1 cellular context compared by ENCODE assay signal in the genomic region with DNA sequence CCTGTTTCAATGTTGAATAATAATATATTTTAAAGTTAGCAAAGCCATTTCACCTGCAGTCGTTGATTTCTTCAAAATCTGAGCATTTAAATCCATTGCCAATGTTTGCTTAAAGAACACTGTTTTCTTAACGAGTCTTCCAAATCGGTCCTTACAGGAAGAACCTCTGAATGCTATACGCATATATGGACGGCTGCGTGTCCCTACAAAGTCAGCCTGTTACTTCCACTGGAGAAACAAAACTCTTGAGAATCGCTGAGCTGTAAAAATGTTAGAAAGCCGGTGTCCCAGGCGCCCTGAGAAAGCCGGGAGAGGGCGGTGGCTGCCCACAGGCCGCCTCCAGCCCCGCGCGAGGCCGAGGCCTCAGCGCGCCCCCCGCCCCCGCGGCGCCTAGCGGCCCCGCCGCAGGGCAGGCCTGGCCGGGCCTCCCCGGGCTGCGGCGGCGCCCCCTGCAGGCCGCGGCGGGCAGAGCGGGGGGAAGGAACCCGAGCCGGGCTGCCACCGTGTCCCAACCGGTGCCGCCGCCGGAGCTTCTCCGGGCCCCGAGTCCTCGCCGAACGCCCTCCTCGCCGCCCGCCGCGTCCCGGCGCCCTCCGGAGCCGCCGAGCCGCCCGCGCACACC.
TF ChIP-seq lines count a peak whose summit lies in the region.

Gene FHIP2A, plus strand, starts transcription at position 488 of the 622 bp plus-strand sequence. CDS start 299 bp downstream, outside the sequence.

TF ChIP-seq in HepG2, 621 proteins besides CTCF, POLR2A, EP300 and RAD21 (continued from another document and continues in another):
- no peak for TF ChIP-seq PRPF4 (IDR thresholded peaks at IDR 0.05; ENCODE audit: low read depth, low read length, poor library complexity, severe bottlenecking)
- TF ChIP-seq SALL2 (CRISPR knock-in tag; IDR thresholded peaks at IDR 0.05) = peak; percentile 47; the same call in 1 of the 2 replicates
- no peak for TF ChIP-seq ZNF124 (CRISPR knock-in tag; IDR thresholded peaks at IDR 0.05)
- TF ChIP-seq KDM5B (CRISPR knock-in tag; IDR thresholded peaks at IDR 0.05; ENCODE audit: borderline replicate concordance) = no peak
- no peak for TF ChIP-seq ZNF609 (CRISPR knock-in tag; IDR thresholded peaks at IDR 0.05; ENCODE audit: borderline replicate concordance)
- TF ChIP-seq, protein P1, sequence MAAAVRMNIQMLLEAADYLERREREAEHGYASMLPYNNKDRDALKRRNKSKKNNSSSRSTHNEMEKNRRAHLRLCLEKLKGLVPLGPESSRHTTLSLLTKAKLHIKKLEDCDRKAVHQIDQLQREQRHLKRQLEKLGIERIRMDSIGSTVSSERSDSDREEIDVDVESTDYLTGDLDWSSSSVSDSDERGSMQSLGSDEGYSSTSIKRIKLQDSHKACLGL (CRISPR knock-in tag; IDR thresholded peaks at IDR 0.05) = 0 out of 2 replicates have a peak, but pooled peaks have one; percentile 48
- TF ChIP-seq ZNF496 (CRISPR knock-in tag; IDR thresholded peaks at IDR 0.05; ENCODE audit: insufficient replicate concordance) = no peak
- TF ChIP-seq HOXD1 (CRISPR knock-in tag; IDR thresholded peaks at IDR 0.05) = no peak
- no peak for TF ChIP-seq YEATS2 (CRISPR knock-in tag; IDR thresholded peaks at IDR 0.05; ENCODE audit: borderline replicate concordance)
- no peak for TF ChIP-seq NPAS2 (CRISPR knock-in tag; IDR thresholded peaks at IDR 0.05; ENCODE audit: borderline replicate concordance)
- TF ChIP-seq TRIM24 (CRISPR knock-in tag; IDR thresholded peaks at IDR 0.05) = no peak
- no peak for TF ChIP-seq ZNF616 (CRISPR knock-in tag; IDR thresholded peaks at IDR 0.05; ENCODE audit: low read depth)
- 0 out of 2 replicates have a peak, but pooled peaks have one; percentile 39 for TF ChIP-seq SIN3A (IDR thresholded peaks at IDR 0.05; ENCODE audit: borderline replicate concordance, low read depth, low read length)
- TF ChIP-seq FOXC1 (CRISPR knock-in tag; IDR thresholded peaks at IDR 0.05; ENCODE audit: borderline replicate concordance) = no peak
- TF ChIP-seq ZNF3 (CRISPR knock-in tag; IDR thresholded peaks at IDR 0.05) = no peak
- no peak for TF ChIP-seq TOPORS (CRISPR knock-in tag; IDR thresholded peaks at IDR 0.05)
- TF ChIP-seq GABPA (IDR thresholded peaks at IDR 0.05; ENCODE audit: low read depth, low read length) = no peak
- TF ChIP-seq GABPA (CRISPR knock-in tag; IDR thresholded peaks at IDR 0.05; ENCODE audit: low read depth) = no peak
- no peak for TF ChIP-seq ZFP36L2 (CRISPR knock-in tag; IDR thresholded peaks at IDR 0.05)
- TF ChIP-seq FOXP1 (IDR thresholded peaks at IDR 0.05) = no peak
- TF ChIP-seq FOXP1 (CRISPR knock-in tag; IDR thresholded peaks at IDR 0.05) = no peak
- peak; percentile 31 for TF ChIP-seq YY1 (IDR thresholded peaks at IDR 0.05; ENCODE audit: insufficient read depth, insufficient replicate concordance, low read depth, low read length)
- no peak; the same call in 1 of the 2 replicates for TF ChIP-seq ZNF788 (CRISPR knock-in tag; IDR thresholded peaks at IDR 0.05; ENCODE audit: borderline replicate concordance)
- no peak for TF ChIP-seq ZNF260 (CRISPR knock-in tag; IDR thresholded peaks at IDR 0.05; ENCODE audit: borderline replicate concordance, low read depth)
- TF ChIP-seq EED (CRISPR knock-in tag; IDR thresholded peaks at IDR 0.05) = no peak
- TF ChIP-seq SKI (IDR thresholded peaks at IDR 0.05; ENCODE audit: partially characterized antibody) = peak; percentile 51
- TF ChIP-seq, protein P2, sequence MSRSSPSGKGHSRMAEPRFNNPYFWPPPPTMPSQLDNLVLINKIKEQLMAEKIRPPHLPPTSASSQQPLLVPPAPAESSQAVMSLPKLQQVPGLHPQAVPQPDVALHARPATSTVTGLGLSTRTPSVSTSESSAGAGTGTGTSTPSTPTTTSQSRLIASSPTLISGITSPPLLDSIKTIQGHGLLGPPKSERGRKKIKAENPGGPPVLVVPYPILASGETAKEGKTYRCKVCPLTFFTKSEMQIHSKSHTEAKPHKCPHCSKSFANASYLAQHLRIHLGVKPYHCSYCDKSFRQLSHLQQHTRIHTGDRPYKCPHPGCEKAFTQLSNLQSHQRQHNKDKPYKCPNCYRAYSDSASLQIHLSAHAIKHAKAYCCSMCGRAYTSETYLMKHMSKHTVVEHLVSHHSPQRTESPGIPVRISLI (CRISPR knock-in tag; IDR thresholded peaks at IDR 0.05; ENCODE audit: borderline replicate concordance) = no peak
- TF ChIP-seq, protein P3, sequence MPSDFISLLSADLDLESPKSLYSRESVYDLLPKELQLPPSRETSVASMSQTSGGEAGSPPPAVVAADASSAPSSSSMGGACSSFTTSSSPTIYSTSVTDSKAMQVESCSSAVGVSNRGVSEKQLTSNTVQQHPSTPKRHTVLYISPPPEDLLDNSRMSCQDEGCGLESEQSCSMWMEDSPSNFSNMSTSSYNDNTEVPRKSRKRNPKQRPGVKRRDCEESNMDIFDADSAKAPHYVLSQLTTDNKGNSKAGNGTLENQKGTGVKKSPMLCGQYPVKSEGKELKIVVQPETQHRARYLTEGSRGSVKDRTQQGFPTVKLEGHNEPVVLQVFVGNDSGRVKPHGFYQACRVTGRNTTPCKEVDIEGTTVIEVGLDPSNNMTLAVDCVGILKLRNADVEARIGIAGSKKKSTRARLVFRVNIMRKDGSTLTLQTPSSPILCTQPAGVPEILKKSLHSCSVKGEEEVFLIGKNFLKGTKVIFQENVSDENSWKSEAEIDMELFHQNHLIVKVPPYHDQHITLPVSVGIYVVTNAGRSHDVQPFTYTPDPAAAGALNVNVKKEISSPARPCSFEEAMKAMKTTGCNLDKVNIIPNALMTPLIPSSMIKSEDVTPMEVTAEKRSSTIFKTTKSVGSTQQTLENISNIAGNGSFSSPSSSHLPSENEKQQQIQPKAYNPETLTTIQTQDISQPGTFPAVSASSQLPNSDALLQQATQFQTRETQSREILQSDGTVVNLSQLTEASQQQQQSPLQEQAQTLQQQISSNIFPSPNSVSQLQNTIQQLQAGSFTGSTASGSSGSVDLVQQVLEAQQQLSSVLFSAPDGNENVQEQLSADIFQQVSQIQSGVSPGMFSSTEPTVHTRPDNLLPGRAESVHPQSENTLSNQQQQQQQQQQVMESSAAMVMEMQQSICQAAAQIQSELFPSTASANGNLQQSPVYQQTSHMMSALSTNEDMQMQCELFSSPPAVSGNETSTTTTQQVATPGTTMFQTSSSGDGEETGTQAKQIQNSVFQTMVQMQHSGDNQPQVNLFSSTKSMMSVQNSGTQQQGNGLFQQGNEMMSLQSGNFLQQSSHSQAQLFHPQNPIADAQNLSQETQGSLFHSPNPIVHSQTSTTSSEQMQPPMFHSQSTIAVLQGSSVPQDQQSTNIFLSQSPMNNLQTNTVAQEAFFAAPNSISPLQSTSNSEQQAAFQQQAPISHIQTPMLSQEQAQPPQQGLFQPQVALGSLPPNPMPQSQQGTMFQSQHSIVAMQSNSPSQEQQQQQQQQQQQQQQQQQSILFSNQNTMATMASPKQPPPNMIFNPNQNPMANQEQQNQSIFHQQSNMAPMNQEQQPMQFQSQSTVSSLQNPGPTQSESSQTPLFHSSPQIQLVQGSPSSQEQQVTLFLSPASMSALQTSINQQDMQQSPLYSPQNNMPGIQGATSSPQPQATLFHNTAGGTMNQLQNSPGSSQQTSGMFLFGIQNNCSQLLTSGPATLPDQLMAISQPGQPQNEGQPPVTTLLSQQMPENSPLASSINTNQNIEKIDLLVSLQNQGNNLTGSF (CRISPR knock-in tag; IDR thresholded peaks at IDR 0.05) = 0 out of 2 replicates have a peak, but pooled peaks have one; percentile 15
- no peak for TF ChIP-seq ZNF557 (CRISPR knock-in tag; IDR thresholded peaks at IDR 0.05)
- TF ChIP-seq RFX1 (IDR thresholded peaks at IDR 0.05) = no peak
- TF ChIP-seq, protein P4, sequence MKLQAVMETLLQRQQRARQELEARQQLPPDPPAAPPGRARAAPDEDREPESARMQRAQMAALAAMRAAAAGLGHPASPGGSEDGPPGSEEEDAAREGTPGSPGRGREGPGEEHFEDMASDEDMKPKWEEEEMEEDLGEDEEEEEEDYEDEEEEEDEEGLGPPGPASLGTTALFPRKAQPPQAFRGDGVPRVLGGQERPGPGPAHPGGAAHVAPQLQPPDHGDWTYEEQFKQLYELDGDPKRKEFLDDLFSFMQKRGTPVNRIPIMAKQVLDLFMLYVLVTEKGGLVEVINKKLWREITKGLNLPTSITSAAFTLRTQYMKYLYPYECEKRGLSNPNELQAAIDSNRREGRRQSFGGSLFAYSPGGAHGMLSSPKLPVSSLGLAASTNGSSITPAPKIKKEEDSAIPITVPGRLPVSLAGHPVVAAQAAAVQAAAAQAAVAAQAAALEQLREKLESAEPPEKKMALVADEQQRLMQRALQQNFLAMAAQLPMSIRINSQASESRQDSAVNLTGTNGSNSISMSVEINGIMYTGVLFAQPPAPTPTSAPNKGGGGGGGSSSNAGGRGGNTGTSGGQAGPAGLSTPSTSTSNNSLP (IDR thresholded peaks at IDR 0.05; ENCODE audit: low read depth, low read length) = no peak
- no peak for TF ChIP-seq ZNF230 (CRISPR knock-in tag; IDR thresholded peaks at IDR 0.05)
- TF ChIP-seq, protein P5, sequence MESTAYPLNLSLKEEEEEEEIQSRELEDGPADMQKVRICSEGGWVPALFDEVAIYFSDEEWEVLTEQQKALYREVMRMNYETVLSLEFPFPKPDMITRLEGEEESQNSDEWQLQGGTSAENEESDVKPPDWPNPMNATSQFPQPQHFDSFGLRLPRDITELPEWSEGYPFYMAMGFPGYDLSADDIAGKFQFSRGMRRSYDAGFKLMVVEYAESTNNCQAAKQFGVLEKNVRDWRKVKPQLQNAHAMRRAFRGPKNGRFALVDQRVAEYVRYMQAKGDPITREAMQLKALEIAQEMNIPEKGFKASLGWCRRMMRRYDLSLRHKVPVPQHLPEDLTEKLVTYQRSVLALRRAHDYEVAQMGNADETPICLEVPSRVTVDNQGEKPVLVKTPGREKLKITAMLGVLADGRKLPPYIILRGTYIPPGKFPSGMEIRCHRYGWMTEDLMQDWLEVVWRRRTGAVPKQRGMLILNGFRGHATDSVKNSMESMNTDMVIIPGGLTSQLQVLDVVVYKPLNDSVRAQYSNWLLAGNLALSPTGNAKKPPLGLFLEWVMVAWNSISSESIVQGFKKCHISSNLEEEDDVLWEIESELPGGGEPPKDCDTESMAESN (CRISPR knock-in tag; conservative IDR thresholded peaks at IDR 0.05) = peak; percentile 88
- TF ChIP-seq NR2F6 (IDR thresholded peaks at IDR 0.05) = no peak
- no peak for TF ChIP-seq NR2F6 (CRISPR knock-in tag; IDR thresholded peaks at IDR 0.05)
- TF ChIP-seq ZNF879 (CRISPR knock-in tag; IDR thresholded peaks at IDR 0.05) = no peak
- TF ChIP-seq TIGD3 (CRISPR knock-in tag; IDR thresholded peaks at IDR 0.05; ENCODE audit: borderline replicate concordance) = no peak
- TF ChIP-seq ZNF101 (CRISPR knock-in tag; IDR thresholded peaks at IDR 0.05; ENCODE audit: borderline replicate concordance, low read depth) = no peak
- no peak for TF ChIP-seq NFYB (CRISPR knock-in tag; IDR thresholded peaks at IDR 0.05)
- TF ChIP-seq MAFK (conservative IDR thresholded peaks at IDR 0.05 in 1 of 2, IDR thresholded peaks at IDR 0.05 in 1 of 2; ENCODE audit: low read length in 2 of 2) = no peak
- no peak for TF ChIP-seq ZNF432 (CRISPR knock-in tag; IDR thresholded peaks at IDR 0.05; ENCODE audit: borderline replicate concordance)
- no peak for TF ChIP-seq SSRP1 (CRISPR knock-in tag; IDR thresholded peaks at IDR 0.05)
- no peak for TF ChIP-seq CCAR2 (optimal IDR thresholded peaks at IDR 0.05; ENCODE audit: low read depth, low read length)
- no peak for TF ChIP-seq FOXO1 (CRISPR knock-in tag; IDR thresholded peaks at IDR 0.05)
- TF ChIP-seq ZBTB25 (CRISPR knock-in tag; IDR thresholded peaks at IDR 0.05) = no peak
- no peak for TF ChIP-seq IRX3 (CRISPR knock-in tag; IDR thresholded peaks at IDR 0.05; ENCODE audit: borderline replicate concordance, low read depth)
- TF ChIP-seq ZFP82 (CRISPR knock-in tag; IDR thresholded peaks at IDR 0.05; ENCODE audit: borderline replicate concordance) = no peak
- no peak for TF ChIP-seq ZNF543 (CRISPR knock-in tag; IDR thresholded peaks at IDR 0.05)
